In the genomic region with DNA sequence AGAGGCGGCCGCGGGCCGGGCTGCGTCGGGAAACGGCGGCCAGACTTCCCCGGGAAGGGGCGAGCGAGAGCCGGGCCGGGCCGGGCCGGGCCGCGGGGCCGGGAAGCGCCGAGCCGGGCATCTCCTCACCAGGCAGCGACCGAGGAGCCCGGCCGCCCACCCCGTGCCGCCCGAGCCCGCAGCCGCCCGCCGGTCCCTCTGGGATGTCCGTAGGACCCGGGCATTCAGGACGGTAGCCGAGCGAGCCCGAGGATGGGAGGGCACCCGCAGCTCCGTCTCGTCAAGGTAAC, we compare ENCODE assay signal across 8 cellular contexts. TPM values are rescaled to one million over a fixed set of nuclear protein-coding genes. Genes with fewer than 3 reads are reported as not detected.
DNase-seq lines count a peak whose midpoint lies in the region; ATAC-seq and TF ChIP-seq lines count a peak whose summit lies in the region.

A gene (plus strand): TSS at position 28 of the 290 bp plus-strand sequence. CDS start 225 bp downstream, at position 253.

- H3K4me1 Mint-ChIP-seq in activated naive CD4-positive, alpha-beta T cell treated with anti-CD3 and anti-CD28 coated beads, Interleukin-2, amount 50 U/mL, for 24 hours = peaks cover 3% of the 10 kb centered on the region
- peaks cover 0 to 9% (median 4%) of the 10 kb centered on the region in 7 donors for H3K4me1 Mint-ChIP-seq in naive thymus-derived CD4-positive, alpha-beta T cell

- ATAC-seq in naive thymus-derived CD4-positive, alpha-beta T cell = no peak
- no peak for ATAC-seq in GM19467 (IDR thresholded peaks at IDR 0.05; ENCODE audit: unreplicated experiment)

- no peak for DNase-seq in activated naive CD4-positive, alpha-beta T cell treated with Interleukin-2 at 50 U/mL for 16 hours
- DNase-seq in coronary artery (ENCODE audit: low spot score) (no peak), uterus (no peak), HPDE6-E6E7 (ENCODE audit: extremely low spot score) (no peak), ACHN (no peak)
- DNase-seq in naive thymus-derived CD4-positive, alpha-beta T cell = no peak

- peaks cover 5 to 12% of the 10 kb centered on the region in 2 donors for H3K27me3 ChIP-seq in naive thymus-derived CD4-positive, alpha-beta T cell (ENCODE audit: control insufficient read depth in 2 of 2, insufficient read depth in 2 of 2, low read length in 2 of 2)
- no peaks in the 10 kb centered on the region for H3K27me3 ChIP-seq in uterus

- peak within 1 kb of the TSS; percentile 83 for H3K4me3 Mint-ChIP-seq in activated naive CD4-positive, alpha-beta T cell treated with anti-CD3 and anti-CD28 coated beads, Interleukin-2, amount 50 U/mL, for 24 hours
- peak within 1 kb of the TSS; percentile 65 to 85 (median 80) for H3K4me3 Mint-ChIP-seq in naive thymus-derived CD4-positive, alpha-beta T cell

- H3K4me3 ChIP-seq in coronary artery (peak within 1 kb of the TSS; percentile 73), uterus (peak within 1 kb of the TSS; percentile 44 to 45)
- H3K4me3 ChIP-seq in naive thymus-derived CD4-positive, alpha-beta T cell (ENCODE audit: low read length) = peak within 1 kb of the TSS; percentile 44

- in situ Hi-C loops in ACHN (cut with HindIII; ENCODE audit: low pct_ligation_motif_present, low pct_unique_long_range_greater_than_20kb, low sequenced_read_pairs) = no loop called here

- H3K9me3 Mint-ChIP-seq in activated naive CD4-positive, alpha-beta T cell treated with anti-CD3 and anti-CD28 coated beads, Interleukin-2, amount 50 U/mL, for 24 hours = no peaks in the 10 kb centered on the region
- H3K9me3 Mint-ChIP-seq in naive thymus-derived CD4-positive, alpha-beta T cell = peaks cover 0 to 1% (median 0%) of the 10 kb centered on the region in 11 donors

- no peaks in the 10 kb centered on the region for H3K36me3 ChIP-seq in naive thymus-derived CD4-positive, alpha-beta T cell (ENCODE audit: control insufficient read depth in 2 of 3, insufficient read depth in 3 of 3, low read length in 3 of 3)
- no peaks in the 10 kb centered on the region for H3K36me3 ChIP-seq in uterus

- peaks cover 41% of the 10 kb centered on the region for H3K27me3 Mint-ChIP-seq in activated naive CD4-positive, alpha-beta T cell treated with anti-CD3 and anti-CD28 coated beads, Interleukin-2, amount 50 U/mL, for 24 hours
- H3K27me3 Mint-ChIP-seq in naive thymus-derived CD4-positive, alpha-beta T cell = peaks cover 60 to 83% (median 69%) of the 10 kb centered on the region in 5 donors

- H3K27ac ChIP-seq in coronary artery = no peak within 1 kb of the TSS
- no peak within 1 kb of the TSS for H3K27ac ChIP-seq in naive thymus-derived CD4-positive, alpha-beta T cell (ENCODE audit: low read depth, low read length)
- peak within 1 kb of the TSS; percentile 44 to 57 for H3K27ac ChIP-seq in uterus

- TF ChIP-seq CTCF in coronary artery (IDR thresholded peaks at IDR 0.05) = no peak
- TF ChIP-seq CTCF in uterus (IDR thresholded peaks at IDR 0.05) = no peak

- no peaks in the 10 kb centered on the region for H3K9me3 ChIP-seq in naive thymus-derived CD4-positive, alpha-beta T cell (ENCODE audit: control insufficient read depth in 2 of 3, low read length in 3 of 3)
- no peaks in the 10 kb centered on the region for H3K9me3 ChIP-seq in uterus

- no peak for TF ChIP-seq POLR2A in uterus (IDR thresholded peaks at IDR 0.05)

- H3K27ac Mint-ChIP-seq in activated naive CD4-positive, alpha-beta T cell treated with anti-CD3 and anti-CD28 coated beads, Interleukin-2, amount 50 U/mL, for 24 hours = no peak within 1 kb of the TSS
- peak within 1 kb of the TSS in 1 of 9 donors; percentile 59 for H3K27ac Mint-ChIP-seq in naive thymus-derived CD4-positive, alpha-beta T cell

- no peaks in the 10 kb centered on the region for H3K4me1 ChIP-seq in naive thymus-derived CD4-positive, alpha-beta T cell (ENCODE audit: control insufficient read depth in 2 of 2, insufficient read depth in 2 of 2, low read length in 2 of 2)
- no peaks in the 10 kb centered on the region for H3K4me1 ChIP-seq in uterus

- CTCF ChIA-PET in naive thymus-derived CD4-positive, alpha-beta T cell (lab: Charles Lee) = no interaction called here

- POLR2A ChIA-PET in naive thymus-derived CD4-positive, alpha-beta T cell (lab: Charles Lee) = no interaction called here

- H3K36me3 Mint-ChIP-seq in activated naive CD4-positive, alpha-beta T cell treated with anti-CD3 and anti-CD28 coated beads, Interleukin-2, amount 50 U/mL, for 24 hours = no peaks in the 10 kb centered on the region
- H3K36me3 Mint-ChIP-seq in naive thymus-derived CD4-positive, alpha-beta T cell = no peaks in the 10 kb centered on the region

- intact Hi-C loops in naive thymus-derived CD4-positive, alpha-beta T cell (cut with micrococcal nuclease) = loop anchor here in 1 of 2 donors (10.0 kb wide), 1 partner anchor 111 kb away; a partner anchor contains a TSS
- intact Hi-C loops in uterus (cut with DNase I; ENCODE audit: low total_unique reads) = no loop called here

RNA-seq across cellular contexts. Expression of the gene that starts here (rescaled TPM):
- total RNA-seq in naive thymus-derived CD4-positive, alpha-beta T cell = not detected
- polyA plus RNA-seq in naive thymus-derived CD4-positive, alpha-beta T cell = not detected
- 10 to 100 TPM in 2 of 4 donors, 1 to 10 TPM in 2; 1.5 to 24.7 (median 7.4) TPM for total RNA-seq in uterus

Comparison
In these comparisons a context has a peak if more than half of its experiments do, and no peak if none do; other contexts are left out.
1. H3K27ac ChIP-seq: peak in uterus (2 of 2); none in coronary artery (0 of 2) and naive thymus-derived CD4-positive, alpha-beta T cell (single experiment).
2. Peak in every context shown above with its lines, with median percentiles within 50 percentile points of each other: H3K4me3 ChIP-seq.